Comparison of ENCODE assay signal across 20 cellular contexts in genomic region chr2:223008162-223008561, GRCh38. TPM values are rescaled to one million over a fixed set of nuclear protein-coding genes. Genes with fewer than 3 reads are reported as not detected.
DNase-seq lines count a peak whose midpoint lies in the region; ATAC-seq, FAIRE-seq and TF ChIP-seq lines count a peak whose summit lies in the region.
"Had no signal": no experiment of that assay in that cellular context is flagged by ENCODE, and none has a peak within 500 bp of the region (broad histone marks: within the 10 kb centered on the region; RNA-seq: fewer than 3 reads in every experiment).

No MANE protein-coding gene starts in this region.

- H3K56ac ChIP-seq in IMR-90 (ENCODE audit: extremely low read depth, insufficient read depth, low read length): no peak overlapping the region

- intact Hi-C loops in IMR-90 (cut with micrococcal nuclease): no loop called here

- H3K18ac ChIP-seq in IMR-90 (ENCODE audit: low read depth, low read length) (peak overlapping the region; percentile 70; the same call in 1 of the 2 replicates), mesenchymal stem cell (ENCODE audit: low read depth in 1 of 2, low read length in 2 of 2) (peak overlapping the region in 1 of 2 experiments; percentile 43)

- peak overlapping the region in 1 of 2 experiments; percentile 71; a peak in 3 of 4 replicates for H4K8ac ChIP-seq in IMR-90 (ENCODE audit: low read depth in 2 of 2, low read length in 2 of 2)
- H4K8ac ChIP-seq in mesenchymal stem cell (ENCODE audit: low read length): no peak overlapping the region

- peak overlapping the region; percentile 10 for H2AK9ac ChIP-seq in IMR-90 (replicated peaks; ENCODE audit: low read depth, low read length, poor library complexity)

- H3K4ac ChIP-seq in IMR-90 (ENCODE audit: low read depth, low read length) (peak overlapping the region; percentile 76), mesenchymal stem cell (ENCODE audit: low read depth in 1 of 2, low read length in 2 of 2) (no peak overlapping the region)

- POLR2A ChIA-PET in IMR-90 (lab: Charles Lee; ENCODE audit: unreplicated experiment): no interaction called here
- POLR2A ChIA-PET in WTC11 (lab: Charles Lee): no interaction called here

- H2BK15ac ChIP-seq in IMR-90 (ENCODE audit: low read depth, low read length) (peak overlapping the region; percentile 91; the same call in 2 of the 3 replicates), mesenchymal stem cell (ENCODE audit: low read depth, poor library complexity, severe bottlenecking) (no peak overlapping the region)

- no TSS peak for BruUV-seq in IMR-90 (replicated peaks; lab: Mats Ljungman, UMichigan)

- H4K5ac ChIP-seq in IMR-90 (ENCODE audit: low read depth, low read length): peak overlapping the region; percentile 37; the same call in 1 of the 2 replicates

- no peak overlapping the region for H2BK12ac ChIP-seq in mesenchymal stem cell (ENCODE audit: low read length in 2 of 2)

- H3K4me3 Mint-ChIP-seq in WTC11: no peak overlapping the region
- H3K4me3 Mint-ChIP-seq: activated B cell treated with CpG ODN at 0.5 μM for 24 hours, mesothelial cell of epicardium, T-cell had no signal

- DNase-seq in AG09309 (ENCODE audit: low read depth) (peak; percentile 24), IMR-90 (peak; percentile 77), choroid plexus epithelial cell (ENCODE audit: low read depth) (peak; percentile 67), mesenchymal stem cell (peak; percentile 97), WTC11 (ENCODE audit: low spot score) (no peak), GM19239 (ENCODE audit: insufficient read length, low spot score) (no peak), NCI-H187 (lab: John Stamatoyannopoulos, UW) (no peak), GDM1 (lab: John Stamatoyannopoulos, UW) (no peak)
- DNase-seq: activated B cell treated with CpG ODN at 0.5 μM for 24 hours; activated CD8-positive, alpha-beta memory T cell treated with anti-CD3 and anti-CD28 coated beads for 24 hours; colonic mucosa; KG1; NCI-H1105; RPMI8226; stimulated activated CD4-positive, alpha-beta T cell treated with anti-CD3 and anti-CD28 coated beads, Interleukin-2, amount 100 ng/mL, for 24 hours; T-cell had no signal

- no peak overlapping the region for H3K27ac Mint-ChIP-seq in WTC11
- H3K27ac Mint-ChIP-seq: activated B cell treated with CpG ODN at 0.5 μM for 24 hours; activated T-helper 2 cell treated with anti-CD3 and anti-CD28 coated beads, Interferon-gamma antibody, Interleukin-2, Interleukin-4, amounts not matched to agents 10 μg/mL and 5 μg/mL and 100 μg/mL, durations not matched to agents 14 hours and 24 hours and 36 hours; mesothelial cell of epicardium; T-cell had no signal

- H2AFZ ChIP-seq in IMR-90 (replicated peaks; ENCODE audit: low read length, poor library complexity) (peak overlapping the region; percentile 71), mesenchymal stem cell (ENCODE audit: low read depth, low read length) (no peak overlapping the region)

- H3K4me3 ChIP-seq in AG09309 (ENCODE audit: control insufficient read depth, low read depth, low read length): no peak overlapping the region
- H3K4me3 ChIP-seq in IMR-90 (ENCODE audit: insufficient read depth, low read depth, low read length): no peak overlapping the region
- H3K4me3 ChIP-seq in choroid plexus epithelial cell (ENCODE audit: low read depth, low read length): no peak overlapping the region
- H3K4me3 ChIP-seq in mesenchymal stem cell (ENCODE audit: insufficient read depth in 1 of 2, low read depth in 1 of 2, low read length in 2 of 2): no peak overlapping the region
- H3K4me3 ChIP-seq: colonic mucosa had no signal

- no peak for FAIRE-seq in GM19239 (lab: Jason Lieb, UNC)
- FAIRE-seq: endothelial cell of umbilical vein, keratinocyte had no signal

- peak overlapping the region; percentile 70; the same call in 1 of the 2 replicates for H3K14ac ChIP-seq in IMR-90 (replicated peaks; ENCODE audit: low read depth, low read length)
- no peak overlapping the region for H3K14ac ChIP-seq in mesenchymal stem cell (ENCODE audit: low read length in 2 of 2)

- peak overlapping the region; percentile 82 for H2BK20ac ChIP-seq in IMR-90 (ENCODE audit: low read depth, low read length)

- H3K9me3 ChIP-seq in IMR-90 (ENCODE audit: control insufficient read depth, insufficient read depth, low read length) (no peaks in the 10 kb centered on the region), mesenchymal stem cell (ENCODE audit: control insufficient read depth, low read length) (no peaks in the 10 kb centered on the region)
- H3K9me3 ChIP-seq: colonic mucosa had no signal

- ATAC-seq in IMR-90 (ENCODE audit: low read depth) (peak; percentile 33), WTC11 (no peak)
- ATAC-seq: T-cell had no signal

- H3K9me1 ChIP-seq in IMR-90 (ENCODE audit: insufficient read depth, low read length): 0 out of 2 replicates have a peak, but pooled peaks cover 3% of the 10 kb centered on the region

- WGBS in IMR-90 (ENCODE audit: extremely low coverage in 2 of 2, insufficient read length in 1 of 2), 2 experiments: 56% methylated on average over 3 of the region's 6 CpGs; no CpG with 5 or more reads in 1 of the 2 experiments
- 15% methylated on average over 5 of the region's 6 CpGs for WGBS in mesenchymal stem cell

- CTCF ChIA-PET in IMR-90 (lab: Yijun Ruan, JAX) (no interaction called here), WTC11 (lab: Charles Lee) (interaction anchor here (1.0 kb wide), 1 partner anchor 93 kb away, joined by 3 read pairs; no protein-coding TSS in a partner anchor)

- H3K9ac ChIP-seq in IMR-90 (ENCODE audit: low read depth, low read length) (no peak overlapping the region), mesenchymal stem cell (ENCODE audit: low read length) (no peak overlapping the region)

- in situ Hi-C loops in IMR-90 (cut with MboI; ENCODE audit: low sequenced_read_pairs): no loop called here

- H3K4me2 ChIP-seq in IMR-90 (ENCODE audit: low read depth, low read length) (peak overlapping the region; percentile 12; the same call in 1 of the 2 replicates), mesenchymal stem cell (ENCODE audit: low read length, poor library complexity, severe bottlenecking) (no peak overlapping the region)

- peak overlapping the region; percentile 33 for H3K27ac ChIP-seq in IMR-90 (ENCODE audit: insufficient read depth, low read length)
- peak overlapping the region; percentile 26 for H3K27ac ChIP-seq in mesenchymal stem cell (ENCODE audit: low read length, poor library complexity, severe bottlenecking)
- H3K27ac ChIP-seq: colonic mucosa had no signal

- H3K27me3 Mint-ChIP-seq in WTC11 (ENCODE audit: low read depth): no peaks in the 10 kb centered on the region

- H3K36me3 Mint-ChIP-seq in WTC11: no peaks in the 10 kb centered on the region
- H3K36me3 Mint-ChIP-seq: T-cell had no signal

- H3K23ac ChIP-seq in IMR-90 (ENCODE audit: low read depth, low read length): no peak overlapping the region
- H3K23ac ChIP-seq in mesenchymal stem cell (ENCODE audit: low read length in 2 of 2): no peak overlapping the region

- no peaks in the 10 kb centered on the region for H3K79me1 ChIP-seq in IMR-90 (ENCODE audit: low read depth in 1 of 2, low read length in 2 of 2)
- H3K79me1 ChIP-seq in mesenchymal stem cell (replicated peaks; ENCODE audit: low read length, poor library complexity, severe bottlenecking): no peaks in the 10 kb centered on the region

- H3K9me3 Mint-ChIP-seq in WTC11: peaks cover 8% of the 10 kb centered on the region; the same call in 1 of the 2 replicates
- H3K9me3 Mint-ChIP-seq: activated B cell treated with CpG ODN at 0.5 μM for 24 hours; activated T-helper 2 cell treated with anti-CD3 and anti-CD28 coated beads, Interferon-gamma antibody, Interleukin-2, Interleukin-4, amounts not matched to agents 10 μg/mL and 5 μg/mL and 100 μg/mL, durations not matched to agents 14 hours and 24 hours and 36 hours; T-cell had no signal

- H2AK5ac ChIP-seq in IMR-90 (ENCODE audit: low read depth, low read length): peak overlapping the region; percentile 73
- no peak overlapping the region for H2AK5ac ChIP-seq in mesenchymal stem cell (ENCODE audit: low read length, severe bottlenecking)

- TF ChIP-seq RAD21 in IMR-90 (IDR thresholded peaks at IDR 0.05; ENCODE audit: low read length): no peak

- H2BK5ac ChIP-seq in IMR-90 (ENCODE audit: low read depth, low read length, poor library complexity, severe bottlenecking): peak overlapping the region; percentile 79
- H2BK5ac ChIP-seq in mesenchymal stem cell (ENCODE audit: low read depth, low read length, poor library complexity, severe bottlenecking): no peak overlapping the region

- H4K91ac ChIP-seq in IMR-90 (ENCODE audit: insufficient read depth, low read depth, low read length) (0 out of 2 replicates have a peak overlapping the region, but pooled peaks have one; percentile 14), mesenchymal stem cell (ENCODE audit: low read length) (no peak overlapping the region)

- dilution Hi-C loops in IMR-90 (cut with HindIII; ENCODE audit: low sequenced_read_pairs, unreplicated experiment): no loop called here

- H3K4me1 ChIP-seq in IMR-90 (ENCODE audit: control insufficient read depth, insufficient read depth, low read length): peaks cover 9% of the 10 kb centered on the region
- no peaks in the 10 kb centered on the region for H3K4me1 ChIP-seq in mesenchymal stem cell (ENCODE audit: control insufficient read depth, insufficient read depth, low read depth, low read length)
- H3K4me1 ChIP-seq: colonic mucosa had no signal

- no peaks in the 10 kb centered on the region for H4K20me1 ChIP-seq in IMR-90 (ENCODE audit: insufficient read depth, low read length)

- no peaks in the 10 kb centered on the region for H3K4me1 Mint-ChIP-seq in WTC11
- H3K4me1 Mint-ChIP-seq: activated B cell treated with CpG ODN at 0.5 μM for 24 hours, mesothelial cell of epicardium, T-cell had no signal

- H3K36me3 ChIP-seq in IMR-90 (ENCODE audit: control insufficient read depth, insufficient read depth, low read length) (no peaks in the 10 kb centered on the region), mesenchymal stem cell (ENCODE audit: control insufficient read depth in 1 of 2, insufficient read depth in 2 of 2, low read depth in 1 of 2, low read length in 2 of 2) (no peaks in the 10 kb centered on the region)
- H3K36me3 ChIP-seq: colonic mucosa had no signal

- TF ChIP-seq CTCF in AG09309 (IDR thresholded peaks at IDR 0.05; ENCODE audit: control insufficient read depth, insufficient read depth, low read depth, low read length, missing control alignments) (no peak), IMR-90 (conservative IDR thresholded peaks at IDR 0.05; ENCODE audit: low read depth, low read length) (no peak), choroid plexus epithelial cell (conservative IDR thresholded peaks at IDR 0.05; ENCODE audit: low read depth, low read length) (no peak), WTC11 (IDR thresholded peaks at IDR 0.05) (no peak)

- H2BK120ac ChIP-seq in IMR-90 (ENCODE audit: low read depth, low read length) (peak overlapping the region; percentile 87), mesenchymal stem cell (ENCODE audit: low read depth, low read length) (no peak overlapping the region)

- TF ChIP-seq POLR2A in IMR-90 (IDR thresholded peaks at IDR 0.05; ENCODE audit: low read depth, low read length): no peak

- no peaks in the 10 kb centered on the region for H3K27me3 ChIP-seq in IMR-90 (ENCODE audit: control insufficient read depth, insufficient read depth, low read length)
- H3K27me3 ChIP-seq in mesenchymal stem cell (ENCODE audit: control insufficient read depth in 1 of 2, insufficient read depth in 1 of 2, low read length in 2 of 2): no peaks in the 10 kb centered on the region
- H3K27me3 ChIP-seq: colonic mucosa had no signal

RNA-seq across cellular contexts. Expression of gene KCNE4, which starts 43.8 kb away (rescaled TPM):
- total RNA-seq in IMR-90 (2012; rRNA removed) (6.6 and 8.3 TPM in 2 replicates), WTC11 (2021) (0.04 TPM in 1 of 3 replicates, not detected in the others)
- polyA plus RNA-seq in IMR-90 (2012; rRNA removed): 6.8 and 8.1 TPM in 2 replicates
- polyA plus RNA-seq in IMR-90 (2012; cell fraction: cytosol; rRNA removed): 7.4 and 17.0 TPM in 2 replicates
- polyA plus RNA-seq in IMR-90 (2012; cell fraction: nucleus; rRNA removed; ENCODE audit: low replicate concordance): 17.7 and 50.6 TPM in 2 replicates
- 46.9 TPM for polyA plus RNA-seq in mesenchymal stem cell (2013, experiment 1 of 2)
- 47.3 TPM for polyA plus RNA-seq in mesenchymal stem cell (2013, experiment 2 of 2)
- total RNA-seq: activated B cell treated with CpG ODN at 0.5 μM for 24 hours; activated T-helper 2 cell treated with anti-CD3 and anti-CD28 coated beads, Interferon-gamma antibody, Interleukin-2, Interleukin-4, amounts not matched to agents 10 μg/mL and 5 μg/mL and 100 μg/mL, durations not matched to agents 14 hours and 24 hours and 36 hours; endothelial cell of umbilical vein; T-cell had no signal

Comparison
In these comparisons a context has a peak if more than half of its experiments do, and no peak if none do; other contexts are left out.
1. DNase-seq: peak in AG09309 (single experiment), IMR-90 (single experiment), choroid plexus epithelial cell (single experiment) and mesenchymal stem cell (single experiment); none in WTC11 (single experiment), GM19239 (single experiment), NCI-H187 (0 of 2) and GDM1 (single experiment).